ENCODE assay signal across 18 cellular contexts in the genomic region with DNA sequence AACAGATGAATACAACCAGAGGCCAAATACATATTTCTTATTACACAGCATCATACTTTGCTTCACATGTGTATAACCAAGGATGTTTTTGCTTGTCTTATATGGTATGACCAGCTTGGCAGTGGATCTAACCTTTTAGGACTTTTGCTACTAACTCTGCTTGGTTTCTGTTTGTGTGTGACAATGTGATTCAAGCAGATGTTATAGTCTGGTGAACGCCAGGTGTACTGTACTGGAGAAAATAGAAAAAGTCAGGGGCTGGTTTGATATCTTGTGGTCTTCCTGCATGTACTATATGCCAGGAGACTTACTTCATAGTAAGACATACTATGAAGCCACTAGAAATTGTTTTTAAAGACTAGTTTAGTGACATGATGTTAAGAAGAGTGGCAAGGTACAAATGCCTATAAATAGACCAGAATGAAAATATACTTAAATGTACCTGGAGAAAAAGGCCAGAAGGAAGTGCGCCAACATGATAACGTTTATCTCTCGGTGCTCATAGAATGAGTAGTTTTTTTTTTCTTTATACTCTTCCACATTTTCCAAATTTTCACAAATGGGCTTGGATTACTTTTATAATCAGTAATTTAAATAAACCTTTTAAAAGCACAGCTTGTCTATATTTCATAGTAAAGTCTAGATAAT.
DNase-seq lines count a peak whose midpoint lies in the region; ATAC-seq and TF ChIP-seq lines count a peak whose summit lies in the region.
"Had no signal": no experiment of that assay in that cellular context is flagged by ENCODE, and none has a peak within 500 bp of the region (broad histone marks: within the 10 kb centered on the region; RNA-seq: fewer than 3 reads in every experiment).

No MANE protein-coding gene starts in this region.

- H3K4me1 Mint-ChIP-seq in activated CD4-positive, alpha-beta T cell treated with anti-CD3 and anti-CD28 coated beads for 36 hours: peaks cover 62% of the 10 kb centered on the region
- peaks cover 21% of the 10 kb centered on the region for H3K4me1 Mint-ChIP-seq in activated T-helper 17 cell treated with anti-CD3 and anti-CD28 coated beads, Interleukin-2, amount 50 U/mL, for 72 hours
- peaks cover 23 to 84% (median 58%) of the 10 kb centered on the region in 4 donors for H3K4me1 Mint-ChIP-seq in naive thymus-derived CD8-positive, alpha-beta T cell

- DNase-seq in activated CD4-positive, alpha-beta T cell treated with anti-CD3 and anti-CD28 coated beads for 36 hours: no peak
- DNase-seq in activated CD4-positive, alpha-beta T cell treated with anti-CD3 and anti-CD28 coated beads, Interleukin-2, amount 50 U/mL, for 1 hour: no peak
- peak in 1 of 10 donors; percentile 8 for DNase-seq in naive thymus-derived CD8-positive, alpha-beta T cell
- DNase-seq in HK-2 (ENCODE audit: unreplicated experiment): no peak
- DNase-seq in NCI-H1694 treated with DMSO at 0.1 percent for 48 hours (lab: John Stamatoyannopoulos, UW): no peak
- DNase-seq: adrenal gland, DMS79 treated with DMSO at 0.1 percent for 48 hours, KG1, left ventricle myocardium superior, NCI-H1048, NCI-H2081, NCI-H526 treated with DMSO at 0.1 percent for 48 hours, PC-9, T1000 had no signal

- CTCF ChIA-PET in activated CD4-positive, alpha-beta T cell treated with anti-CD3 and anti-CD28 coated beads for 36 hours (lab: Charles Lee): interaction anchor here (0.6 to 3.6 kb wide), 5 partner anchors 11 to 152 kb away, joined by 3 to 19 read pairs (median 3); no protein-coding TSS in a partner anchor

- H3K27ac Mint-ChIP-seq in activated CD4-positive, alpha-beta T cell treated with anti-CD3 and anti-CD28 coated beads for 36 hours: peak overlapping the region; percentile 63
- H3K27ac Mint-ChIP-seq in activated T-helper 17 cell treated with anti-CD3 and anti-CD28 coated beads, Interleukin-2, amount 50 U/mL, for 72 hours: peak overlapping the region; percentile 58
- H3K27ac Mint-ChIP-seq in naive thymus-derived CD8-positive, alpha-beta T cell: peak overlapping the region in 9 of 10 donors; percentile 11 to 89 (median 75)
- H3K27ac Mint-ChIP-seq: type B pancreatic cell had no signal

- intact Hi-C loops in activated CD4-positive, alpha-beta T cell treated with anti-CD3 and anti-CD28 coated beads for 36 hours (cut with DNase I, micrococcal nuclease): no loop called here

- H3K36me3 Mint-ChIP-seq in activated CD4-positive, alpha-beta T cell treated with anti-CD3 and anti-CD28 coated beads for 36 hours (ENCODE audit: low read depth): peaks cover 7% of the 10 kb centered on the region
- H3K36me3 Mint-ChIP-seq in activated T-helper 17 cell treated with anti-CD3 and anti-CD28 coated beads, Interleukin-2, amount 50 U/mL, for 72 hours (ENCODE audit: low read depth): no peaks in the 10 kb centered on the region
- peaks cover 0 to 2% (median 0%) of the 10 kb centered on the region in 3 donors for H3K36me3 Mint-ChIP-seq in naive thymus-derived CD8-positive, alpha-beta T cell
- H3K36me3 Mint-ChIP-seq: type B pancreatic cell had no signal

- ATAC-seq in activated CD4-positive, alpha-beta T cell treated with anti-CD3 and anti-CD28 coated beads for 36 hours: peak; percentile 49
- ATAC-seq in HG02870 (IDR thresholded peaks at IDR 0.05; ENCODE audit: unreplicated experiment): peak; percentile 69
- ATAC-seq in activated T-helper 17 cell treated with anti-CD3 and anti-CD28 coated beads, Interleukin-2, amount 50 U/mL, for 72 hours (replicated peaks): no peak
- peak in 1 of 2 donors; percentile 69 for ATAC-seq in naive thymus-derived CD8-positive, alpha-beta T cell
- ATAC-seq in SK-N-SH treated with all-trans-retinoic acid at 6 μM for 48 hours: no peak
- ATAC-seq: left ventricle myocardium superior had no signal

- POLR2A ChIA-PET in activated CD4-positive, alpha-beta T cell treated with anti-CD3 and anti-CD28 coated beads for 36 hours (lab: Charles Lee): no interaction called here
- POLR2A ChIA-PET in naive thymus-derived CD8-positive, alpha-beta T cell (lab: Charles Lee): interaction anchor here (0.9 to 1.3 kb wide), 2 partner anchors 9 to 83 kb away, joined by 3 to 4 read pairs; no protein-coding TSS in a partner anchor

- no peaks in the 10 kb centered on the region for H3K27me3 Mint-ChIP-seq in activated CD4-positive, alpha-beta T cell treated with anti-CD3 and anti-CD28 coated beads for 36 hours
- no peaks in the 10 kb centered on the region for H3K27me3 Mint-ChIP-seq in activated T-helper 17 cell treated with anti-CD3 and anti-CD28 coated beads, Interleukin-2, amount 50 U/mL, for 72 hours
- no peaks in the 10 kb centered on the region for H3K27me3 Mint-ChIP-seq in naive thymus-derived CD8-positive, alpha-beta T cell
- H3K27me3 Mint-ChIP-seq: type B pancreatic cell had no signal

- H3K4me3 Mint-ChIP-seq in activated CD4-positive, alpha-beta T cell treated with anti-CD3 and anti-CD28 coated beads for 36 hours: no peak overlapping the region
- peak overlapping the region; percentile 9 for H3K4me3 Mint-ChIP-seq in activated T-helper 17 cell treated with anti-CD3 and anti-CD28 coated beads, Interleukin-2, amount 50 U/mL, for 72 hours
- peak overlapping the region in 7 of 10 donors; percentile 31 to 67 (median 54) for H3K4me3 Mint-ChIP-seq in naive thymus-derived CD8-positive, alpha-beta T cell

- peaks cover 1% of the 10 kb centered on the region for H3K9me3 Mint-ChIP-seq in activated CD4-positive, alpha-beta T cell treated with anti-CD3 and anti-CD28 coated beads for 36 hours (ENCODE audit: low read depth)
- H3K9me3 Mint-ChIP-seq in activated T-helper 17 cell treated with anti-CD3 and anti-CD28 coated beads, Interleukin-2, amount 50 U/mL, for 72 hours: no peaks in the 10 kb centered on the region
- H3K9me3 Mint-ChIP-seq in naive thymus-derived CD8-positive, alpha-beta T cell: peaks cover 0 to 2% (median 0%) of the 10 kb centered on the region in 9 donors
- H3K9me3 Mint-ChIP-seq: type B pancreatic cell had no signal

TF ChIP-seq in SK-N-SH treated with all-trans-retinoic acid at 6 μM for 48 hours, 23 proteins besides CTCF, POLR2A, EP300 and RAD21:
- TF ChIP-seq RARB (CRISPR knock-in tag; IDR thresholded peaks at IDR 0.05) (no peak), ZC3H10 (CRISPR knock-in tag; IDR thresholded peaks at IDR 0.05) (no peak), ISL1 (CRISPR knock-in tag; IDR thresholded peaks at IDR 0.05) (no peak), BACH2 (CRISPR knock-in tag; IDR thresholded peaks at IDR 0.05; ENCODE audit: borderline replicate concordance) (no peak), ZNF70 (CRISPR knock-in tag; IDR thresholded peaks at IDR 0.05) (no peak), OSR1 (CRISPR knock-in tag; IDR thresholded peaks at IDR 0.05) (no peak), PPARA (CRISPR knock-in tag; IDR thresholded peaks at IDR 0.05; ENCODE audit: borderline replicate concordance) (no peak)
- TF ChIP-seq, protein P1, sequence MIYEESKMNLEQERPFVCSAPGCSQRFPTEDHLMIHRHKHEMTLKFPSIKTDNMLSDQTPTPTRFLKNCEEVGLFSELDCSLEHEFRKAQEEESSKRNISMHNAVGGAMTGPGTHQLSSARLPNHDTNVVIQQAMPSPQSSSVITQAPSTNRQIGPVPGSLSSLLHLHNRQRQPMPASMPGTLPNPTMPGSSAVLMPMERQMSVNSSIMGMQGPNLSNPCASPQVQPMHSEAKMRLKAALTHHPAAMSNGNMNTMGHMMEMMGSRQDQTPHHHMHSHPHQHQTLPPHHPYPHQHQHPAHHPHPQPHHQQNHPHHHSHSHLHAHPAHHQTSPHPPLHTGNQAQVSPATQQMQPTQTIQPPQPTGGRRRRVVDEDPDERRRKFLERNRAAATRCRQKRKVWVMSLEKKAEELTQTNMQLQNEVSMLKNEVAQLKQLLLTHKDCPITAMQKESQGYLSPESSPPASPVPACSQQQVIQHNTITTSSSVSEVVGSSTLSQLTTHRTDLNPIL (CRISPR knock-in tag; IDR thresholded peaks at IDR 0.05; ENCODE audit: low read depth): no peak
- TF ChIP-seq, protein P2, sequence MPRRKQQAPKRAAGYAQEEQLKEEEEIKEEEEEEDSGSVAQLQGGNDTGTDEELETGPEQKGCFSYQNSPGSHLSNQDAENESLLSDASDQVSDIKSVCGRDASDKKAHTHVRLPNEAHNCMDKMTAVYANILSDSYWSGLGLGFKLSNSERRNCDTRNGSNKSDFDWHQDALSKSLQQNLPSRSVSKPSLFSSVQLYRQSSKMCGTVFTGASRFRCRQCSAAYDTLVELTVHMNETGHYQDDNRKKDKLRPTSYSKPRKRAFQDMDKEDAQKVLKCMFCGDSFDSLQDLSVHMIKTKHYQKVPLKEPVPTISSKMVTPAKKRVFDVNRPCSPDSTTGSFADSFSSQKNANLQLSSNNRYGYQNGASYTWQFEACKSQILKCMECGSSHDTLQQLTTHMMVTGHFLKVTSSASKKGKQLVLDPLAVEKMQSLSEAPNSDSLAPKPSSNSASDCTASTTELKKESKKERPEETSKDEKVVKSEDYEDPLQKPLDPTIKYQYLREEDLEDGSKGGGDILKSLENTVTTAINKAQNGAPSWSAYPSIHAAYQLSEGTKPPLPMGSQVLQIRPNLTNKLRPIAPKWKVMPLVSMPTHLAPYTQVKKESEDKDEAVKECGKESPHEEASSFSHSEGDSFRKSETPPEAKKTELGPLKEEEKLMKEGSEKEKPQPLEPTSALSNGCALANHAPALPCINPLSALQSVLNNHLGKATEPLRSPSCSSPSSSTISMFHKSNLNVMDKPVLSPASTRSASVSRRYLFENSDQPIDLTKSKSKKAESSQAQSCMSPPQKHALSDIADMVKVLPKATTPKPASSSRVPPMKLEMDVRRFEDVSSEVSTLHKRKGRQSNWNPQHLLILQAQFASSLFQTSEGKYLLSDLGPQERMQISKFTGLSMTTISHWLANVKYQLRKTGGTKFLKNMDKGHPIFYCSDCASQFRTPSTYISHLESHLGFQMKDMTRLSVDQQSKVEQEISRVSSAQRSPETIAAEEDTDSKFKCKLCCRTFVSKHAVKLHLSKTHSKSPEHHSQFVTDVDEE (CRISPR knock-in tag; IDR thresholded peaks at IDR 0.05): no peak

Comparison
In these comparisons a context has a peak if more than half of its experiments do, and no peak if none do; other contexts are left out.
1. ATAC-seq: peak in activated CD4-positive, alpha-beta T cell treated with anti-CD3 and anti-CD28 coated beads for 36 hours (single experiment) and HG02870 (single experiment); none in activated T-helper 17 cell treated with anti-CD3 and anti-CD28 coated beads, Interleukin-2, amount 50 U/mL, for 72 hours (single experiment) and SK-N-SH treated with all-trans-retinoic acid at 6 μM for 48 hours (single experiment).
2. Peak in every context shown above with its lines, with median percentiles within 50 percentile points of each other: H3K27ac Mint-ChIP-seq.